21 cellular contexts compared by ENCODE assay signal in genomic region chr6:37371158-37372083, GRCh38. TPM values are rescaled to one million over a fixed set of nuclear protein-coding genes. Genes with fewer than 3 reads are reported as not detected.
DNase-seq lines count a peak whose midpoint lies in the region; ATAC-seq, FAIRE-seq and TF ChIP-seq lines count a peak whose summit lies in the region.
"Had no signal": no experiment of that assay in that cellular context is flagged by ENCODE, and none has a peak within 500 bp of the region (broad histone marks: within the 10 kb centered on the region; RNA-seq: fewer than 3 reads in every experiment).

No MANE protein-coding gene starts in this region.

- peak overlapping the region in 2 of 10 donors; percentile 59 to 66 for H3K27ac ChIP-seq in heart right ventricle
- H3K27ac ChIP-seq: VCaP had no signal

- 0 out of 2 replicates have a peak, but pooled peaks have one; percentile 21 for TF ChIP-seq POLR2A in Raji (IDR thresholded peaks at IDR 0.05; ENCODE audit: insufficient read depth, low read depth, low read length)
- no peak for TF ChIP-seq POLR2A in H54 (IDR thresholded peaks at IDR 0.05; ENCODE audit: low read depth, low read length)

- DNase-seq in heart right ventricle (no peak), cardiac septum (ENCODE audit: low spot score) (no peak), kidney tubule cell (ENCODE audit: low spot score) (peak; percentile 19), H54 (ENCODE audit: insufficient read length, low spot score) (no peak), COLO829 (ENCODE audit: low spot score) (no peak)
- DNase-seq: activated naive CD4-positive, alpha-beta T cell treated with anti-CD3 and anti-CD28 coated beads for 36 hours; anterior cingulate cortex; DMS53; glutamatergic neuron; NCI-H1105 treated with DMSO at 0.1 percent for 48 hours; NCI-H446; occipital lobe; SHP77 treated with DMSO at 0.1 percent for 48 hours; stimulated activated CD4-positive, alpha-beta T cell treated with anti-CD3 and anti-CD28 coated beads, Interleukin-12 subunit alpha, Interleukin-12 subunit beta, amount 100 ng/mL, for 4 hours; stimulated activated CD8-positive, alpha-beta memory T cell treated with anti-CD3 and anti-CD28 coated beads, Interleukin-4, amount 100 ng/mL, for 48 hours had no signal

- no peaks in the 10 kb centered on the region for H3K27me3 ChIP-seq in heart right ventricle

- H3K9me3 ChIP-seq in heart right ventricle: no peaks in the 10 kb centered on the region

- no peak for FAIRE-seq in H54 (lab: Jason Lieb, UNC)
- FAIRE-seq: endometrium had no signal

- 68 to 74% methylated on average over 4 of the region's 4 CpGs for WGBS in heart right ventricle, 2 donors

- peak in 5 of 8 donors; percentile 9 to 64 (median 32) for ATAC-seq in heart right ventricle
- ATAC-seq in HG02938 (IDR thresholded peaks at IDR 0.05; ENCODE audit: unreplicated experiment): no peak
- ATAC-seq in GM21528 (IDR thresholded peaks at IDR 0.05; ENCODE audit: low FRiP score, unreplicated experiment): no peak

- intact Hi-C loops in heart right ventricle (cut with DNase I) (loop anchor here in 2 of 10 donors (10.0 kb wide), 2 partner anchors 193 to 323 kb away; partner anchors contain the start of gene MDGA1 (in 1 of the 2)), cardiac septum (cut with DNase I) (no loop called here)

- H3K36me3 ChIP-seq in heart right ventricle: peaks cover 0 to 73% (median 6%) of the 10 kb centered on the region in 9 donors

- no peak overlapping the region for H3K4me3 ChIP-seq in heart right ventricle
- H3K4me3 ChIP-seq: coronary artery had no signal

- no peak for TF ChIP-seq CTCF in heart right ventricle (IDR thresholded peaks at IDR 0.05)

- H3K4me1 ChIP-seq in heart right ventricle: peaks cover 6 to 54% (median 21%) of the 10 kb centered on the region in 9 donors

RNA-seq across cellular contexts. Expression of gene RNF8, which starts 17.6 kb away (rescaled TPM):
- 10 to 100 TPM; 12.9 to 17.5 (median 15.0) TPM for total RNA-seq in heart right ventricle
- 10 to 100 TPM in 1 of 2 donors, 1 to 10 TPM in 1; 9.5 to 10.8 TPM for polyA plus RNA-seq in heart right ventricle
- total RNA-seq in cardiac septum: 13.2 TPM

Comparison
In these comparisons a context has a peak if more than half of its experiments do, and no peak if none do; other contexts are left out.
1. ATAC-seq: peak in heart right ventricle (5 of 8); none in HG02938 (single experiment) and GM21528 (single experiment).